In genomic region chr6:36874443-36875249, GRCh38 we compare ENCODE assay signal across 1 cellular context.
A peak's percentile ranks its signal among the peaks of the same experiment; 100 is the strongest.
TF ChIP-seq lines count a peak whose summit lies in the region.

Gene PPIL1, minus strand, starts transcription at chr6:36874803. Its CDS starts 31 bp downstream, at chr6:36874772.

TF ChIP-seq in GM12878, 131 proteins besides CTCF, POLR2A, EP300 and RAD21 (continued from another document and continues in another):
- TF ChIP-seq MAX (IDR thresholded peaks at IDR 0.05; ENCODE audit: low read depth, low read length) (peak; percentile 87), BHLHE40 (IDR thresholded peaks at IDR 0.05; ENCODE audit: borderline replicate concordance in 1 of 2, low read depth in 2 of 2, low read length in 1 of 2) (peak in 1 of 2 experiments; percentile 69; a peak in 2 of 4 replicates), CHD2 (IDR thresholded peaks at IDR 0.05; ENCODE audit: borderline replicate concordance, low read depth, low read length) (peak; percentile 48; the same call in 1 of the 2 replicates), WRNIP1 (IDR thresholded peaks at IDR 0.05; ENCODE audit: borderline replicate concordance, low read depth, low read length) (no peak), E2F4 (IDR thresholded peaks at IDR 0.05; ENCODE audit: low read depth, low read length) (peak; percentile 7; the same call in 1 of the 2 replicates), CBX3 (IDR thresholded peaks at IDR 0.05; ENCODE audit: borderline replicate concordance, low read depth) (no peak), EZH2 (IDR thresholded peaks at IDR 0.05; ENCODE audit: borderline replicate concordance, control insufficient read depth, low read depth, low read length) (no peak), YY1 (IDR thresholded peaks at IDR 0.05; ENCODE audit: low read depth, low read length) (peak; percentile 96), NFIC (IDR thresholded peaks at IDR 0.05; ENCODE audit: low read depth, low read length) (no peak; the same call in 1 of the 2 replicates), SUPT20H (IDR thresholded peaks at IDR 0.05; ENCODE audit: borderline replicate concordance, control insufficient read depth, low read depth, low read length) (no peak), REST (IDR thresholded peaks at IDR 0.05; ENCODE audit: low read depth, low read length) (no peak), IRF3 (IDR thresholded peaks at IDR 0.05) (peak; percentile 45; the same call in 1 of the 2 replicates), ZNF622 (IDR thresholded peaks at IDR 0.05) (no peak), TCF3 (IDR thresholded peaks at IDR 0.05; ENCODE audit: borderline replicate concordance, insufficient read depth, low read depth, low read length) (no peak), PAX5 (IDR thresholded peaks at IDR 0.05; ENCODE audit: borderline replicate concordance, low read depth, low read length) (no peak), HDGF (IDR thresholded peaks at IDR 0.05) (0 out of 2 replicates have a peak, but pooled peaks have one; percentile 13), SMAD5 (IDR thresholded peaks at IDR 0.05; ENCODE audit: low read depth) (peak; percentile 14; the same call in 1 of the 2 replicates), USF2 (IDR thresholded peaks at IDR 0.05; ENCODE audit: borderline replicate concordance, low read depth, low read length) (no peak), NFYA (IDR thresholded peaks at IDR 0.05; ENCODE audit: borderline replicate concordance, low read depth, low read length) (peak; percentile 21; the same call in 1 of the 2 replicates), RFX5 (IDR thresholded peaks at IDR 0.05; ENCODE audit: low read depth, low read length) (no peak), IKZF1 (conservative IDR thresholded peaks at IDR 0.05) (peak; percentile 92), FOS (IDR thresholded peaks at IDR 0.05; ENCODE audit: borderline replicate concordance, extremely low read depth, insufficient read length) (no peak), IRF5 (IDR thresholded peaks at IDR 0.05; ENCODE audit: borderline replicate concordance) (no peak), SUZ12 (IDR thresholded peaks at IDR 0.05; ENCODE audit: unreplicated experiment) (no peak), ZNF274 (IDR thresholded peaks at IDR 0.05; ENCODE audit: insufficient read depth, insufficient read length) (no peak), USF1 (IDR thresholded peaks at IDR 0.05; ENCODE audit: borderline replicate concordance, extremely low read length, insufficient read depth, low read depth, low read length) (no peak), SP1 (IDR thresholded peaks at IDR 0.05; ENCODE audit: low read depth, low read length) (no peak), JUNB (IDR thresholded peaks at IDR 0.05) (no peak), MYB (IDR thresholded peaks at IDR 0.05; ENCODE audit: borderline replicate concordance, low read depth, low read length) (no peak), KAT2A (conservative IDR thresholded peaks at IDR 0.05; ENCODE audit: control insufficient read depth, low read depth, low read length) (no peak), ATF3 (IDR thresholded peaks at IDR 0.05; ENCODE audit: borderline replicate concordance, extremely low read depth, low read depth, low read length) (no peak), RB1 (IDR thresholded peaks at IDR 0.05; ENCODE audit: borderline replicate concordance) (peak; percentile 86), KLF5 (IDR thresholded peaks at IDR 0.05; ENCODE audit: partially characterized antibody) (peak; percentile 70), MLLT1 (IDR thresholded peaks at IDR 0.05) (peak; percentile 57; the same call in 1 of the 2 replicates), CHD1 (IDR thresholded peaks at IDR 0.05; ENCODE audit: low read depth, low read length) (no peak), ASH2L (IDR thresholded peaks at IDR 0.05; ENCODE audit: borderline replicate concordance, low read depth) (peak; percentile 86), TCF12 (IDR thresholded peaks at IDR 0.05; ENCODE audit: low read depth, low read length) (no peak; the same call in 1 of the 2 replicates), NR2F1 (conservative IDR thresholded peaks at IDR 0.05) (peak; percentile 39; the same call in 1 of the 2 replicates), PAX8 (IDR thresholded peaks at IDR 0.05) (no peak), SIX5 (IDR thresholded peaks at IDR 0.05; ENCODE audit: low read depth, low read length, severe bottlenecking) (peak; percentile 37), NKRF (conservative IDR thresholded peaks at IDR 0.05) (peak; percentile 98), FOXM1 (IDR thresholded peaks at IDR 0.05; ENCODE audit: low read depth, low read length) (no peak), CEBPZ (IDR thresholded peaks at IDR 0.05; ENCODE audit: low read depth, low read length) (0 out of 2 replicates have a peak, but pooled peaks have one; percentile 23), RUNX3 (IDR thresholded peaks at IDR 0.05; ENCODE audit: low read length) (peak; percentile 28)
